Comparison of ENCODE assay signal across 39 cellular contexts in genomic region chr12:105665366-105665765, GRCh38.
"Had no signal": no experiment of that assay in that cellular context is flagged by ENCODE, and none has a peak within 500 bp of the region (broad histone marks: within the 10 kb centered on the region; RNA-seq: fewer than 3 reads in every experiment).

No MANE protein-coding gene starts in this region.

- H3K4me1 Mint-ChIP-seq: activated naive CD4-positive, alpha-beta T cell treated with anti-CD3 and anti-CD28 coated beads, Interleukin-2, amount 10 ng/mL, durations not matched to agents 7 days and 5 days; activated naive CD4-positive, alpha-beta T cell treated with anti-CD3 and anti-CD28 coated beads, Interleukin-2, amount 50 U/mL, for 24 hours; activated naive CD8-positive, alpha-beta T cell treated with anti-CD3 and anti-CD28 coated beads for 36 hours; activated naive CD8-positive, alpha-beta T cell treated with anti-CD3 and anti-CD28 coated beads, Interleukin-2, amount 10 ng/mL, durations not matched to agents 7 days and 5 days; activated naive CD8-positive, alpha-beta T cell treated with anti-CD3 and anti-CD28 coated beads, Interleukin-2, amount 50 U/mL, for 24 hours; activated T-helper 17 cell treated with anti-CD3 and anti-CD28 coated beads, Interleukin-2, amount 50 U/mL, for 72 hours; central memory CD8-positive, alpha-beta T cell had no signal

- H3K4me1 ChIP-seq: adrenal gland, ascending aorta, body of pancreas, breast epithelium had no signal

- H3K4me3 ChIP-seq: adrenal gland, ascending aorta, body of pancreas, breast epithelium, cardiac muscle cell had no signal

- H3K4me3 Mint-ChIP-seq: activated naive CD4-positive, alpha-beta T cell treated with anti-CD3 and anti-CD28 coated beads for 36 hours; activated naive CD4-positive, alpha-beta T cell treated with anti-CD3 and anti-CD28 coated beads, Interleukin-2, amount 10 ng/mL, durations not matched to agents 7 days and 5 days; activated naive CD4-positive, alpha-beta T cell treated with anti-CD3 and anti-CD28 coated beads, Interleukin-2, amount 50 U/mL, for 24 hours; activated naive CD8-positive, alpha-beta T cell; activated naive CD8-positive, alpha-beta T cell treated with anti-CD3 and anti-CD28 coated beads for 36 hours; activated naive CD8-positive, alpha-beta T cell treated with anti-CD3 and anti-CD28 coated beads, Interleukin-2, amount 10 ng/mL, durations not matched to agents 7 days and 5 days; activated naive CD8-positive, alpha-beta T cell treated with anti-CD3 and anti-CD28 coated beads, Interleukin-2, amount 50 U/mL, for 24 hours; activated T-cell treated with anti-CD3 and anti-CD28 coated beads, Interleukin-2, amount 50 U/mL, for 24 hours; activated T-cell treated with anti-CD3 and anti-CD28 coated beads, Interleukin-2, amount 50 U/mL, for 4 hours; activated T-cell treated with anti-CD3 and anti-CD28 coated beads, Interleukin-2, amount 50 U/mL, for 72 hours; activated T-helper 1 cell treated with anti-CD3 and anti-CD28 coated beads, Interleukin-12 subunit alpha, Interleukin-12 subunit beta, Interleukin-2, Interleukin-4 antibody, amounts not matched to agents 30 ng/mL and 10 ng/mL and 1 ng/mL, durations not matched to agents 14 hours and 24 hours and 36 hours; activated T-helper 17 cell treated with anti-CD3 and anti-CD28 coated beads, Interleukin-2, amount 50 U/mL, for 72 hours; brain; central memory CD8-positive, alpha-beta T cell had no signal

- H3K36me3 ChIP-seq: adrenal gland, ascending aorta, brain microvascular endothelial cell, breast epithelium, cardiac muscle cell had no signal

- DNase-seq: activated effector memory CD4-positive, alpha-beta T cell treated with anti-CD3 and anti-CD28 coated beads, Interleukin-2, amount 50 U/mL, for 16 hours; activated effector memory CD4-positive, alpha-beta T cell treated with Interleukin-2 at 50 U/mL for 16 hours; activated gamma-delta T cell; activated gamma-delta T cell treated with Interleukin-2 at 50 U/mL for 16 hours; activated naive CD4-positive, alpha-beta T cell; activated naive CD4-positive, alpha-beta T cell treated with anti-CD3 and anti-CD28 coated beads for 36 hours; activated naive CD4-positive, alpha-beta T cell treated with anti-CD3 and anti-CD28 coated beads, Interleukin-2, amount 10 ng/mL, durations not matched to agents 7 days and 5 days; activated naive CD4-positive, alpha-beta T cell treated with anti-CD3 and anti-CD28 coated beads, Interleukin-2, amount 50 U/mL, for 16 hours; activated naive CD4-positive, alpha-beta T cell treated with Interleukin-2 at 50 U/mL for 16 hours; activated naive CD8-positive, alpha-beta T cell treated with anti-CD3 and anti-CD28 coated beads for 36 hours; activated naive CD8-positive, alpha-beta T cell treated with anti-CD3 and anti-CD28 coated beads, Interleukin-2, amount 10 ng/mL, durations not matched to agents 7 days and 5 days; activated naive CD8-positive, alpha-beta T cell treated with anti-CD3 and anti-CD28 coated beads, Interleukin-2, amount 50 U/mL, for 24 hours; activated T-cell treated with anti-CD3 and anti-CD28 coated beads for 4 hours; activated T-cell treated with anti-CD3 and anti-CD28 coated beads, Interleukin-2, amount 50 U/mL, for 1 hour; activated T-cell treated with anti-CD3 and anti-CD28 coated beads, Interleukin-2, amount 50 U/mL, for 24 hours; activated T-cell treated with anti-CD3 and anti-CD28 coated beads, Interleukin-2, amount 50 U/mL, for 4 hours; activated T-cell treated with anti-CD3 and anti-CD28 coated beads, Interleukin-2, amount 50 U/mL, for 48 hours; activated T-cell treated with anti-CD3 and anti-CD28 coated beads, Interleukin-2, amount 50 U/mL, for 72 hours; adrenal gland; amniotic stem cell; amygdala; anterior cingulate cortex; aorta; body of pancreas; brain microvascular endothelial cell; caudate nucleus; central memory CD4-positive, alpha-beta T cell; cerebellar nuclear complex had no signal

- H3K9me3 Mint-ChIP-seq: activated naive CD4-positive, alpha-beta T cell treated with anti-CD3 and anti-CD28 coated beads for 36 hours; activated naive CD4-positive, alpha-beta T cell treated with anti-CD3 and anti-CD28 coated beads, Interleukin-2, amount 10 ng/mL, durations not matched to agents 7 days and 5 days; activated naive CD4-positive, alpha-beta T cell treated with anti-CD3 and anti-CD28 coated beads, Interleukin-2, amount 50 U/mL, for 24 hours; activated naive CD8-positive, alpha-beta T cell treated with anti-CD3 and anti-CD28 coated beads for 36 hours; activated naive CD8-positive, alpha-beta T cell treated with anti-CD3 and anti-CD28 coated beads, Interleukin-2, amount 10 ng/mL, durations not matched to agents 7 days and 5 days; activated naive CD8-positive, alpha-beta T cell treated with anti-CD3 and anti-CD28 coated beads, Interleukin-2, amount 50 U/mL, for 24 hours; activated T-cell treated with anti-CD3 and anti-CD28 coated beads, Interleukin-2, amount 50 U/mL, for 24 hours; activated T-cell treated with anti-CD3 and anti-CD28 coated beads, Interleukin-2, amount 50 U/mL, for 4 hours; activated T-helper 1 cell treated with anti-CD3 and anti-CD28 coated beads, Interleukin-12 subunit alpha, Interleukin-12 subunit beta, Interleukin-2, Interleukin-4 antibody, amounts not matched to agents 30 ng/mL and 10 ng/mL and 1 ng/mL, durations not matched to agents 14 hours and 24 hours and 36 hours; activated T-helper 17 cell treated with anti-CD3 and anti-CD28 coated beads, Interleukin-2, amount 50 U/mL, for 72 hours; activated T-helper 2 cell treated with anti-CD3 and anti-CD28 coated beads, Interferon-gamma antibody, Interleukin-2, Interleukin-4, amounts not matched to agents 10 μg/mL and 5 μg/mL and 100 μg/mL, durations not matched to agents 14 hours and 24 hours and 36 hours; central memory CD8-positive, alpha-beta T cell had no signal

- H3K27ac ChIP-seq: adrenal gland, ascending aorta, body of pancreas, brain microvascular endothelial cell, breast epithelium, cardiac muscle cell had no signal

- H3K27ac Mint-ChIP-seq: activated naive CD4-positive, alpha-beta T cell treated with anti-CD3 and anti-CD28 coated beads for 36 hours; activated naive CD4-positive, alpha-beta T cell treated with anti-CD3 and anti-CD28 coated beads, Interleukin-2, amount 10 ng/mL, durations not matched to agents 7 days and 5 days; activated naive CD4-positive, alpha-beta T cell treated with anti-CD3 and anti-CD28 coated beads, Interleukin-2, amount 50 U/mL, for 24 hours; activated naive CD4-positive, alpha-beta T cell treated with anti-CD3 and anti-CD28 coated beads, Interleukin-2, amount 50 U/mL, for 72 hours; activated naive CD8-positive, alpha-beta T cell; activated naive CD8-positive, alpha-beta T cell treated with anti-CD3 and anti-CD28 coated beads for 36 hours; activated naive CD8-positive, alpha-beta T cell treated with anti-CD3 and anti-CD28 coated beads, Interleukin-2, amount 10 ng/mL, durations not matched to agents 7 days and 5 days; activated naive CD8-positive, alpha-beta T cell treated with anti-CD3 and anti-CD28 coated beads, Interleukin-2, amount 50 U/mL, for 24 hours; activated T-cell treated with anti-CD3 and anti-CD28 coated beads, Interleukin-2, amount 50 U/mL, for 24 hours; activated T-cell treated with anti-CD3 and anti-CD28 coated beads, Interleukin-2, amount 50 U/mL, for 72 hours; activated T-helper 1 cell treated with anti-CD3 and anti-CD28 coated beads, Interleukin-12 subunit alpha, Interleukin-12 subunit beta, Interleukin-2, Interleukin-4 antibody, amounts not matched to agents 30 ng/mL and 10 ng/mL and 1 ng/mL, durations not matched to agents 14 hours and 24 hours and 36 hours; activated T-helper 17 cell treated with anti-CD3 and anti-CD28 coated beads, Interleukin-2, amount 50 U/mL, for 72 hours; activated T-helper 2 cell treated with anti-CD3 and anti-CD28 coated beads, Interferon-gamma antibody, Interleukin-2, Interleukin-4, amounts not matched to agents 10 μg/mL and 5 μg/mL and 100 μg/mL, durations not matched to agents 14 hours and 24 hours and 36 hours; brain had no signal

- H3K9me3 ChIP-seq: adrenal gland, ascending aorta, body of pancreas, breast epithelium had no signal

- H3K36me3 Mint-ChIP-seq: activated naive CD4-positive, alpha-beta T cell treated with anti-CD3 and anti-CD28 coated beads, Interleukin-2, amount 10 ng/mL, durations not matched to agents 7 days and 5 days; activated naive CD4-positive, alpha-beta T cell treated with anti-CD3 and anti-CD28 coated beads, Interleukin-2, amount 50 U/mL, for 24 hours; activated naive CD4-positive, alpha-beta T cell treated with anti-CD3 and anti-CD28 coated beads, Interleukin-2, amount 50 U/mL, for 72 hours; activated naive CD8-positive, alpha-beta T cell; activated naive CD8-positive, alpha-beta T cell treated with anti-CD3 and anti-CD28 coated beads for 36 hours; activated naive CD8-positive, alpha-beta T cell treated with anti-CD3 and anti-CD28 coated beads, Interleukin-2, amount 10 ng/mL, durations not matched to agents 7 days and 5 days; brain had no signal

- H3K27me3 ChIP-seq: adrenal gland, ascending aorta, body of pancreas, brain microvascular endothelial cell, breast epithelium, cardiac muscle cell had no signal

- H3K27me3 Mint-ChIP-seq: activated naive CD4-positive, alpha-beta T cell treated with anti-CD3 and anti-CD28 coated beads, Interleukin-2, amount 10 ng/mL, durations not matched to agents 7 days and 5 days; activated naive CD8-positive, alpha-beta T cell treated with anti-CD3 and anti-CD28 coated beads for 36 hours; activated naive CD8-positive, alpha-beta T cell treated with anti-CD3 and anti-CD28 coated beads, Interleukin-2, amount 10 ng/mL, durations not matched to agents 7 days and 5 days; activated naive CD8-positive, alpha-beta T cell treated with anti-CD3 and anti-CD28 coated beads, Interleukin-2, amount 50 U/mL, for 24 hours; activated T-cell treated with anti-CD3 and anti-CD28 coated beads, Interleukin-2, amount 50 U/mL, for 24 hours; central memory CD8-positive, alpha-beta T cell had no signal
